Comparison of ENCODE assay signal across 16 cellular contexts in genomic region chr10:130361351-130362105, GRCh38.
DNase-seq lines count a peak whose midpoint lies in the region; ATAC-seq and TF ChIP-seq lines count a peak whose summit lies in the region.
"Had no signal": no experiment of that assay in that cellular context is flagged by ENCODE, and none has a peak within 500 bp of the region (broad histone marks: within the 10 kb centered on the region; RNA-seq: fewer than 3 reads in every experiment).

No MANE protein-coding gene starts in this region.

- no peak overlapping the region for H2BK20ac ChIP-seq in H9 (ENCODE audit: low read depth, low read length, poor library complexity, severe bottlenecking)

- no peak overlapping the region for H2BK15ac ChIP-seq in H9 (ENCODE audit: low read depth, low read length)
- H2BK15ac ChIP-seq in neuronal stem cell (ENCODE audit: low read length): no peak overlapping the region

- H3K14ac ChIP-seq in H9 (ENCODE audit: insufficient read depth, low read length) (peak overlapping the region; percentile 17), neuronal stem cell (ENCODE audit: low read length) (peak overlapping the region; percentile 90)

- ATAC-seq in esophagus mucosa (no peak), HG02798 (IDR thresholded peaks at IDR 0.05; ENCODE audit: poor library complexity, unreplicated experiment) (no peak)

- TF ChIP-seq CTCF in H9 (conservative IDR thresholded peaks at IDR 0.05) (no peak), left ventricle myocardium inferior (IDR thresholded peaks at IDR 0.05; ENCODE audit: borderline replicate concordance) (no peak)

- peaks cover 0 to 9% of the 10 kb centered on the region in 2 experiments; a peak in 2 of 4 replicates for H3K4me1 Mint-ChIP-seq in H9

- H3T11ph ChIP-seq in H9 (ENCODE audit: low read length): no peak overlapping the region

- H2AFZ ChIP-seq in H9 (ENCODE audit: low read length) (no peak overlapping the region), neuronal stem cell (ENCODE audit: low read length) (no peak overlapping the region)

- H3K4me3 Mint-ChIP-seq in H9: no peak overlapping the region

- H3K23me2 ChIP-seq in H9 (ENCODE audit: insufficient read length, low read depth, low read length, poor library complexity, severe bottlenecking): no peaks in the 10 kb centered on the region

- H3K23ac ChIP-seq in H9 (ENCODE audit: insufficient read length, low read depth, low read length) (no peak overlapping the region), neuronal stem cell (ENCODE audit: low read depth, low read length, poor library complexity) (peak overlapping the region; percentile 29)

- intact Hi-C loops in left ventricle myocardium inferior (cut with micrococcal nuclease): no loop called here

- H3K9me3 ChIP-seq in BLaER1 (no peaks in the 10 kb centered on the region), H9 (ENCODE audit: control insufficient read depth, low read depth, low read length) (no peaks in the 10 kb centered on the region), left ventricle myocardium inferior (replicated peaks) (no peaks in the 10 kb centered on the region), neuronal stem cell (replicated peaks in 1 of 2; ENCODE audit: control insufficient read depth in 2 of 2, insufficient read depth in 1 of 2, low read depth in 1 of 2, low read length in 2 of 2) (no peaks in the 10 kb centered on the region)
- H3K9me3 ChIP-seq: Peyer's patch had no signal

- H3K4me1 ChIP-seq in BLaER1 (peaks cover 30% of the 10 kb centered on the region), H9 (ENCODE audit: insufficient read depth, low read length) (no peaks in the 10 kb centered on the region; the same call in 1 of the 2 replicates), left ventricle myocardium inferior (peaks cover 24% of the 10 kb centered on the region), neuronal stem cell (ENCODE audit: control insufficient read depth in 2 of 2, insufficient read depth in 1 of 2, low read depth in 1 of 2, low read length in 2 of 2) (peaks cover 0 to 2% of the 10 kb centered on the region in 2 donors)
- H3K4me1 ChIP-seq: Peyer's patch had no signal

- H3K27ac ChIP-seq in BLaER1 (no peak overlapping the region), H9 (ENCODE audit: insufficient read length, low read depth, low read length) (no peak overlapping the region), left ventricle myocardium inferior (replicated peaks) (peak overlapping the region; percentile 54), neuronal stem cell (replicated peaks; ENCODE audit: low read length) (no peak overlapping the region)
- H3K27ac ChIP-seq: C4-2B, Peyer's patch had no signal

- no peak overlapping the region for H4K5ac ChIP-seq in H9 (ENCODE audit: insufficient read length, low read depth, low read length)

- H4K8ac ChIP-seq in H9 (replicated peaks; ENCODE audit: insufficient read length, low read depth, low read length) (no peak overlapping the region), neuronal stem cell (ENCODE audit: low read depth, low read length) (peak overlapping the region; percentile 20)

- H2BK5ac ChIP-seq in H9 (ENCODE audit: insufficient read length, low read length) (no peak overlapping the region), neuronal stem cell (ENCODE audit: low read length) (peak overlapping the region; percentile 70)

- no peak overlapping the region for H4K91ac ChIP-seq in H9 (ENCODE audit: insufficient read length, low read depth, low read length)
- H4K91ac ChIP-seq in neuronal stem cell (ENCODE audit: low read depth, low read length, poor library complexity): no peak overlapping the region

- no peak overlapping the region for H3K4me3 ChIP-seq in BLaER1
- no peak overlapping the region for H3K4me3 ChIP-seq in left ventricle myocardium inferior
- no peak overlapping the region for H3K4me3 ChIP-seq in neuronal stem cell (ENCODE audit: low read length in 2 of 2)
- H3K4me3 ChIP-seq: Peyer's patch had no signal

- H3K79me1 ChIP-seq in H9 (ENCODE audit: insufficient read depth, low read depth, low read length, poor library complexity, severe bottlenecking): no peaks in the 10 kb centered on the region
- H3K79me1 ChIP-seq in neuronal stem cell (ENCODE audit: low read depth, low read length): no peaks in the 10 kb centered on the region

- H3K56ac ChIP-seq in H9 (ENCODE audit: insufficient read length, low read depth, low read length): no peak overlapping the region

- H2AK5ac ChIP-seq in H9 (ENCODE audit: insufficient read length, low read length) (no peak overlapping the region), neuronal stem cell (ENCODE audit: low read depth, low read length) (no peak overlapping the region)

- H3K18ac ChIP-seq in H9 (ENCODE audit: insufficient read length, low read depth, low read length): no peak overlapping the region
- peak overlapping the region; percentile 35 for H3K18ac ChIP-seq in neuronal stem cell (ENCODE audit: low read length)

- H3K36me3 Mint-ChIP-seq in H9 (ENCODE audit: insufficient read depth in 1 of 3, low read depth in 3 of 3): no peaks in the 10 kb centered on the region; a peak in 1 of 7 replicates

- H3K4me2 ChIP-seq in BLaER1 (peak overlapping the region; percentile 4; the same call in 1 of the 2 replicates), H9 (ENCODE audit: insufficient read depth, insufficient read length, low read length) (no peak overlapping the region), neuronal stem cell (ENCODE audit: insufficient read depth, low read length, poor library complexity, severe bottlenecking) (no peak overlapping the region)

- H3K79me2 ChIP-seq in H9 (ENCODE audit: insufficient read depth, low read length): no peaks in the 10 kb centered on the region

- no peaks in the 10 kb centered on the region for H3K27me3 ChIP-seq in BLaER1
- H3K27me3 ChIP-seq in H9 (ENCODE audit: insufficient read depth, low read length): no peaks in the 10 kb centered on the region
- peaks cover 18% of the 10 kb centered on the region for H3K27me3 ChIP-seq in left ventricle myocardium inferior (ENCODE audit: low read depth)
- H3K27me3 ChIP-seq in neuronal stem cell (ENCODE audit: control insufficient read depth in 3 of 3, insufficient read depth in 3 of 3, low read depth in 1 of 3, low read length in 3 of 3): no peaks in the 10 kb centered on the region
- H3K27me3 ChIP-seq: Peyer's patch had no signal

- no peak overlapping the region for H3K9ac ChIP-seq in BLaER1
- H3K9ac ChIP-seq in H9 (ENCODE audit: extremely low read depth, insufficient read length, low read length): no peak overlapping the region
- peak overlapping the region; percentile 70 for H3K9ac ChIP-seq in neuronal stem cell (ENCODE audit: low read depth, low read length, poor library complexity)

- no peaks in the 10 kb centered on the region; a peak in 1 of 5 replicates for H3K9me3 Mint-ChIP-seq in H9

- DNase-seq in H9: no peak
- DNase-seq in left ventricle myocardium inferior: no peak
- DNase-seq in neuronal stem cell (ENCODE audit: low spot score): no peak
- no peak for DNase-seq in SK-N-DZ (ENCODE audit: low spot score)
- no peak for DNase-seq in NCI-H2107 treated with DMSO at 0.1 percent for 48 hours (lab: John Stamatoyannopoulos, UW; ENCODE audit: unreplicated experiment)
- DNase-seq: ACHN, GOT3, NCI-H146, NCI-H2081, NCI-H446 treated with DMSO at 0.1 percent for 48 hours, NCI-H69, Peyer's patch had no signal

- WGBS in H9 (ENCODE audit: extremely low coverage, insufficient read length, low lambda C conversion rate): no CpG with 5 or more reads among the region's 10 CpGs
- WGBS in neuronal stem cell (ENCODE audit: extremely low coverage in 2 of 2, insufficient read length in 2 of 2, insufficient replicate concordance in 1 of 2), 2 donors: no CpG with 5 or more reads among the region's 10 CpGs

- no peaks in the 10 kb centered on the region for H4K20me1 ChIP-seq in BLaER1
- H4K20me1 ChIP-seq in H9 (ENCODE audit: control insufficient read depth, insufficient read depth, insufficient read length): no peaks in the 10 kb centered on the region

- H3K4ac ChIP-seq in H9 (ENCODE audit: low read depth, low read length) (no peak overlapping the region), neuronal stem cell (ENCODE audit: low read length) (no peak overlapping the region)

- H2BK12ac ChIP-seq in H9 (ENCODE audit: insufficient read length, low read depth, low read length) (no peak overlapping the region), neuronal stem cell (ENCODE audit: low read length) (no peak overlapping the region)

- H3K27ac Mint-ChIP-seq in H9: no peak overlapping the region; a peak in 1 of 7 replicates

- H3K36me3 ChIP-seq in BLaER1 (no peaks in the 10 kb centered on the region), left ventricle myocardium inferior (no peaks in the 10 kb centered on the region), neuronal stem cell (replicated peaks in 1 of 2; ENCODE audit: control insufficient read depth in 2 of 2, insufficient read depth in 2 of 2, low read length in 2 of 2) (no peaks in the 10 kb centered on the region)
- H3K36me3 ChIP-seq: Peyer's patch had no signal

- H2BK120ac ChIP-seq in H9 (ENCODE audit: low read depth, low read length, poor library complexity, severe bottlenecking) (no peak overlapping the region), neuronal stem cell (ENCODE audit: low read depth, low read length) (no peak overlapping the region)

- H3K27me3 Mint-ChIP-seq in H9 (ENCODE audit: low read depth): peaks cover 4% of the 10 kb centered on the region
